In genomic region chr4:13208558-13209193, GRCh38 we compare ENCODE assay signal across 34 cellular contexts.
"Had no signal": no experiment of that assay in that cellular context is flagged by ENCODE, and none has a peak within 500 bp of the region (broad histone marks: within the 10 kb centered on the region; RNA-seq: fewer than 3 reads in every experiment).

No MANE protein-coding gene starts in this region.

- H3K4me1 ChIP-seq: SJCRH30 had no signal

- H3K27ac ChIP-seq: SJCRH30, SK-N-MC, VCaP had no signal

- H3K27me3 ChIP-seq: MG63, SJCRH30 had no signal

- H3K27me3 Mint-ChIP-seq: activated B cell treated with CpG ODN at 0.5 μM for 24 hours; activated CD4-positive, alpha-beta memory T cell treated with anti-CD3 and anti-CD28 coated beads for 36 hours; activated CD8-positive, alpha-beta memory T cell treated with anti-CD3 and anti-CD28 coated beads, Interleukin-2, amount 10 ng/mL, durations not matched to agents 7 days and 5 days; activated naive CD4-positive, alpha-beta T cell treated with anti-CD3 and anti-CD28 coated beads, Interleukin-2, amount 10 ng/mL, durations not matched to agents 7 days and 5 days; activated naive CD8-positive, alpha-beta T cell; activated naive CD8-positive, alpha-beta T cell treated with anti-CD3 and anti-CD28 coated beads, Interleukin-2, amount 50 U/mL, for 24 hours had no signal

- H3K9me3 Mint-ChIP-seq: activated B cell treated with CpG ODN at 0.5 μM for 24 hours; activated CD4-positive, alpha-beta memory T cell treated with anti-CD3 and anti-CD28 coated beads for 36 hours; activated naive CD4-positive, alpha-beta T cell treated with anti-CD3 and anti-CD28 coated beads, Interleukin-2, amount 10 ng/mL, durations not matched to agents 7 days and 5 days; activated naive CD8-positive, alpha-beta T cell treated with anti-CD3 and anti-CD28 coated beads, Interleukin-2, amount 50 U/mL, for 24 hours; brain; T-helper 1 cell treated with Interleukin-12 subunit alpha and Interleukin-12 subunit beta and Interleukin-4 antibody, amounts not matched to agents 30 μg/mL and 1 μg/mL, for 36 hours; T-helper 2 cell treated with Interferon-gamma antibody and Interleukin-4, amounts not matched to agents 5 μg/mL and 100 μg/mL, for 36 hours had no signal

- H3K36me3 Mint-ChIP-seq: activated CD4-positive, alpha-beta memory T cell treated with anti-CD3 and anti-CD28 coated beads for 36 hours; activated CD8-positive, alpha-beta memory T cell treated with anti-CD3 and anti-CD28 coated beads, Interleukin-2, amount 10 ng/mL, durations not matched to agents 7 days and 5 days; activated naive CD4-positive, alpha-beta T cell treated with anti-CD3 and anti-CD28 coated beads, Interleukin-2, amount 10 ng/mL, durations not matched to agents 7 days and 5 days; brain had no signal

- H3K4me3 ChIP-seq: MG63, SJCRH30, SK-N-MC had no signal

- DNase-seq: activated B cell treated with CpG ODN at 0.5 μM for 24 hours; activated CD4-positive, alpha-beta memory T cell treated with anti-CD3 and anti-CD28 coated beads for 36 hours; activated CD4-positive, alpha-beta T cell treated with anti-CD3 and anti-CD28 coated beads for 4 hours; activated CD4-positive, alpha-beta T cell treated with anti-CD3 and anti-CD28 coated beads, Interleukin-2, amount 50 U/mL, for 1 hour; activated CD4-positive, CD25-positive, alpha-beta regulatory T cell treated with anti-CD3 and anti-CD28 coated beads, Interleukin-2, amount 50 U/mL, for 72 hours; activated CD8-positive, alpha-beta memory T cell treated with anti-CD3 and anti-CD28 coated beads for 24 hours; activated CD8-positive, alpha-beta memory T cell treated with anti-CD3 and anti-CD28 coated beads, Interleukin-2, amount 10 ng/mL, durations not matched to agents 7 days and 5 days; activated CD8-positive, alpha-beta memory T cell treated with anti-CD3 and anti-CD28 coated beads, Interleukin-2, amount 50 U/mL, for 48 hours; activated effector memory CD4-positive, alpha-beta T cell treated with Interleukin-2 at 50 U/mL for 16 hours; activated naive CD4-positive, alpha-beta T cell treated with anti-CD3 and anti-CD28 coated beads, Interleukin-2, amount 10 ng/mL, durations not matched to agents 7 days and 5 days; activated naive CD8-positive, alpha-beta T cell treated with anti-CD3 and anti-CD28 coated beads, Interleukin-2, amount 50 U/mL, for 24 hours; activated T-cell treated with anti-CD3 and anti-CD28 coated beads, Interleukin-2, amount 50 U/mL, for 48 hours; anterior cingulate cortex; caudate nucleus; cerebellar nuclear complex; MG63; MV-4-11; NCI-H1092; NCI-H1436 treated with DMSO at 0.1 percent for 48 hours; NCI-H1694 treated with DMSO at 0.1 percent for 48 hours; NCI-H2029; NCI-H2171; NCI-H510A; NCI-H526; NCI-H748 treated with DMSO at 0.1 percent for 48 hours; NK-92 treated with Interleukin-12 subunit alpha and Interleukin-12 subunit beta, amount 100 ng/mL, for 24 hours; SHP77; SJCRH30 had no signal

- H3K4me1 Mint-ChIP-seq: activated B cell treated with CpG ODN at 0.5 μM for 24 hours; activated CD8-positive, alpha-beta memory T cell treated with anti-CD3 and anti-CD28 coated beads, Interleukin-2, amount 10 ng/mL, durations not matched to agents 7 days and 5 days; activated naive CD4-positive, alpha-beta T cell treated with anti-CD3 and anti-CD28 coated beads, Interleukin-2, amount 10 ng/mL, durations not matched to agents 7 days and 5 days; activated naive CD8-positive, alpha-beta T cell treated with anti-CD3 and anti-CD28 coated beads, Interleukin-2, amount 50 U/mL, for 24 hours; brain had no signal

- ATAC-seq: activated CD8-positive, alpha-beta memory T cell treated with anti-CD3 and anti-CD28 coated beads, Interleukin-2, amount 10 ng/mL, durations not matched to agents 7 days and 5 days; activated naive CD8-positive, alpha-beta T cell treated with anti-CD3 and anti-CD28 coated beads, Interleukin-2, amount 50 U/mL, for 24 hours had no signal

- H3K4me3 Mint-ChIP-seq: activated B cell treated with CpG ODN at 0.5 μM for 24 hours; activated CD4-positive, alpha-beta memory T cell treated with anti-CD3 and anti-CD28 coated beads for 36 hours; activated CD8-positive, alpha-beta memory T cell treated with anti-CD3 and anti-CD28 coated beads, Interleukin-2, amount 10 ng/mL, durations not matched to agents 7 days and 5 days; activated naive CD4-positive, alpha-beta T cell treated with anti-CD3 and anti-CD28 coated beads, Interleukin-2, amount 10 ng/mL, durations not matched to agents 7 days and 5 days; activated naive CD8-positive, alpha-beta T cell; activated naive CD8-positive, alpha-beta T cell treated with anti-CD3 and anti-CD28 coated beads, Interleukin-2, amount 50 U/mL, for 24 hours; brain; T-helper 1 cell treated with Interleukin-12 subunit alpha and Interleukin-12 subunit beta and Interleukin-4 antibody, amounts not matched to agents 30 μg/mL and 1 μg/mL, for 36 hours; T-helper 2 cell treated with Interferon-gamma antibody and Interleukin-4, amounts not matched to agents 5 μg/mL and 100 μg/mL, for 36 hours had no signal

- H3K9me3 ChIP-seq: MG63, SJCRH30 had no signal

- H3K27ac Mint-ChIP-seq: activated B cell treated with CpG ODN at 0.5 μM for 24 hours; activated CD4-positive, alpha-beta memory T cell treated with anti-CD3 and anti-CD28 coated beads for 36 hours; activated CD8-positive, alpha-beta memory T cell treated with anti-CD3 and anti-CD28 coated beads, Interleukin-2, amount 10 ng/mL, durations not matched to agents 7 days and 5 days; activated naive CD4-positive, alpha-beta T cell treated with anti-CD3 and anti-CD28 coated beads, Interleukin-2, amount 10 ng/mL, durations not matched to agents 7 days and 5 days; activated naive CD8-positive, alpha-beta T cell; activated naive CD8-positive, alpha-beta T cell treated with anti-CD3 and anti-CD28 coated beads, Interleukin-2, amount 50 U/mL, for 24 hours; brain; T-helper 1 cell treated with Interleukin-12 subunit alpha and Interleukin-12 subunit beta and Interleukin-4 antibody, amounts not matched to agents 30 μg/mL and 1 μg/mL, for 36 hours; T-helper 2 cell treated with Interferon-gamma antibody and Interleukin-4, amounts not matched to agents 5 μg/mL and 100 μg/mL, for 36 hours had no signal

- H3K36me3 ChIP-seq: MG63, SJCRH30 had no signal
